ENCODE assay signal across 26 cellular contexts in genomic region chr14:94640721-94641631, GRCh38. TPM values are rescaled to one million over a fixed set of nuclear protein-coding genes. Genes with fewer than 3 reads are reported as not detected.
DNase-seq lines count a peak whose midpoint lies in the region; ATAC-seq and TF ChIP-seq lines count a peak whose summit lies in the region.
"Had no signal": no experiment of that assay in that cellular context is flagged by ENCODE, and none has a peak within 500 bp of the region (broad histone marks: within the 10 kb centered on the region; RNA-seq: fewer than 3 reads in every experiment).

No MANE protein-coding gene starts in this region.

- no CpG with 5 or more reads among the region's 10 CpGs for WGBS in neuronal stem cell (ENCODE audit: extremely low coverage in 2 of 2, insufficient read length in 2 of 2, insufficient replicate concordance in 1 of 2), 2 donors

- H3K27me3 ChIP-seq in neuronal stem cell (ENCODE audit: control insufficient read depth in 3 of 3, insufficient read depth in 3 of 3, low read depth in 1 of 3, low read length in 3 of 3) = no peaks in the 10 kb centered on the region
- H3K27me3 ChIP-seq in upper lobe of right lung = no peaks in the 10 kb centered on the region
- H3K27me3 ChIP-seq: right lobe of liver, vagina had no signal

- no peak overlapping the region for H3K23ac ChIP-seq in neuronal stem cell (ENCODE audit: low read depth, low read length, poor library complexity)

- no peak overlapping the region for H3K9ac ChIP-seq in neuronal stem cell (ENCODE audit: low read depth, low read length, poor library complexity)

- no peak overlapping the region for H3K4me3 ChIP-seq in epithelial cell of esophagus (ENCODE audit: low read length)
- no peak overlapping the region for H3K4me3 ChIP-seq in neuronal stem cell (ENCODE audit: low read length in 2 of 2)
- no peak overlapping the region for H3K4me3 ChIP-seq in upper lobe of right lung
- H3K4me3 ChIP-seq: lung, right lobe of liver, thoracic aorta, vagina had no signal

- H3K18ac ChIP-seq in neuronal stem cell (ENCODE audit: low read length) = peak overlapping the region; percentile 29

- no peak overlapping the region for H3K14ac ChIP-seq in neuronal stem cell (ENCODE audit: low read length)

- H3K27me3 Mint-ChIP-seq in T-cell = peaks cover 8 to 10% of the 10 kb centered on the region in 2 donors

- H3K4me1 ChIP-seq in neuronal stem cell (ENCODE audit: control insufficient read depth in 2 of 2, insufficient read depth in 1 of 2, low read depth in 1 of 2, low read length in 2 of 2) (no peaks in the 10 kb centered on the region), upper lobe of right lung (no peaks in the 10 kb centered on the region)
- H3K4me1 ChIP-seq: vagina had no signal

- H3K4me3 Mint-ChIP-seq in T-cell = no peak overlapping the region
- H3K4me3 Mint-ChIP-seq: activated CD4-positive, alpha-beta T cell treated with anti-CD3 and anti-CD28 coated beads for 36 hours; stimulated activated memory B cell treated with anti-CD40 and anti-IgM and Interleukin-4, amounts not matched to agents 10 μg/mL and 1 μg/mL and 100 μg/mL, for 72 hours; T-helper 1 cell treated with Interleukin-12 subunit alpha and Interleukin-12 subunit beta and Interleukin-4 antibody, amounts not matched to agents 30 μg/mL and 1 μg/mL, for 36 hours had no signal

- no peaks in the 10 kb centered on the region for H3K36me3 Mint-ChIP-seq in T-cell
- H3K36me3 Mint-ChIP-seq: stimulated activated memory B cell treated with anti-CD40 and anti-IgM and Interleukin-4, amounts not matched to agents 10 μg/mL and 1 μg/mL and 100 μg/mL, for 72 hours had no signal

- H2BK120ac ChIP-seq in neuronal stem cell (ENCODE audit: low read depth, low read length) = no peak overlapping the region

- no peak overlapping the region for H2BK5ac ChIP-seq in neuronal stem cell (ENCODE audit: low read length)

- peak overlapping the region; percentile 50 for H2AK5ac ChIP-seq in neuronal stem cell (ENCODE audit: low read depth, low read length)

- H3K27ac Mint-ChIP-seq in T-cell = no peak overlapping the region
- H3K27ac Mint-ChIP-seq: activated CD4-positive, alpha-beta T cell treated with anti-CD3 and anti-CD28 coated beads for 36 hours; stimulated activated memory B cell treated with anti-CD40 and anti-IgM and Interleukin-4, amounts not matched to agents 10 μg/mL and 1 μg/mL and 100 μg/mL, for 72 hours; T-helper 1 cell treated with Interleukin-12 subunit alpha and Interleukin-12 subunit beta and Interleukin-4 antibody, amounts not matched to agents 30 μg/mL and 1 μg/mL, for 36 hours had no signal

- no peak overlapping the region for H2BK12ac ChIP-seq in neuronal stem cell (ENCODE audit: low read length)

- H3K27ac ChIP-seq in neuronal stem cell (replicated peaks; ENCODE audit: low read length) = no peak overlapping the region
- no peak overlapping the region for H3K27ac ChIP-seq in upper lobe of right lung
- H3K27ac ChIP-seq: C4-2B, right lobe of liver, thoracic aorta, vagina had no signal

- H4K91ac ChIP-seq in neuronal stem cell (ENCODE audit: low read depth, low read length, poor library complexity) = no peak overlapping the region

- H4K8ac ChIP-seq in neuronal stem cell (ENCODE audit: low read depth, low read length) = no peak overlapping the region

- H3K79me1 ChIP-seq in neuronal stem cell (ENCODE audit: low read depth, low read length) = no peaks in the 10 kb centered on the region

- ATAC-seq in T-cell (replicated peaks in 1 of 4) (no peak), upper lobe of right lung (no peak), HG02571 (IDR thresholded peaks at IDR 0.05; ENCODE audit: unreplicated experiment) (no peak)
- ATAC-seq: activated CD4-positive, alpha-beta T cell treated with anti-CD3 and anti-CD28 coated beads for 36 hours; right lobe of liver; stimulated activated memory B cell treated with anti-CD40 and anti-IgM and Interleukin-4, amounts not matched to agents 10 μg/mL and 1 μg/mL and 100 μg/mL, for 72 hours had no signal

- H3K4me1 Mint-ChIP-seq in T-cell = no peaks in the 10 kb centered on the region
- H3K4me1 Mint-ChIP-seq: activated CD4-positive, alpha-beta T cell treated with anti-CD3 and anti-CD28 coated beads for 36 hours; stimulated activated memory B cell treated with anti-CD40 and anti-IgM and Interleukin-4, amounts not matched to agents 10 μg/mL and 1 μg/mL and 100 μg/mL, for 72 hours had no signal

- DNase-seq in HPDE6-E6E7 (ENCODE audit: extremely low spot score) = peak; percentile 5
- DNase-seq in M059J (ENCODE audit: low read depth) = peak; percentile 20
- DNase-seq in epithelial cell of esophagus (ENCODE audit: low read depth) = peak; percentile 3
- no peak for DNase-seq in neuronal stem cell (ENCODE audit: low spot score)
- DNase-seq in stimulated activated naive CD4-positive, alpha-beta T cell treated with Interleukin-2 at 50 U/mL for 16 hours (lab: John Stamatoyannopoulos, UW) = no peak
- DNase-seq in T-cell = no peak
- no peak for DNase-seq in upper lobe of right lung
- DNase-seq: activated CD4-positive, alpha-beta T cell treated with anti-CD3 and anti-CD28 coated beads for 36 hours; activated gamma-delta T cell; activated T-cell treated with anti-CD3 and anti-CD28 coated beads, Interleukin-2, amount 50 U/mL, for 1 hour; cerebellar nuclear complex; DMS79 treated with DMSO at 0.1 percent for 48 hours; effector CD4-positive, alpha-beta T cell; kidney glomerular epithelial cell; NCI-H1092 treated with DMSO at 0.1 percent for 48 hours; NCI-H1930; NCI-H526 treated with DMSO at 0.1 percent for 48 hours; stimulated activated CD4-positive, alpha-beta T cell treated with anti-CD3 and anti-CD28 coated beads, Interleukin-4, amount 100 ng/mL, for 4 hours had no signal

- TF ChIP-seq CTCF in epithelial cell of esophagus (IDR thresholded peaks at IDR 0.05; ENCODE audit: insufficient read depth, low read depth, low read length, missing control alignments) (no peak), upper lobe of right lung (IDR thresholded peaks at IDR 0.05) (no peak)

- CTCF ChIA-PET in T-cell (lab: Charles Lee) = no interaction called here

- H3K4ac ChIP-seq in neuronal stem cell (ENCODE audit: low read length) = no peak overlapping the region

- no peaks in the 10 kb centered on the region for H3K9me3 ChIP-seq in neuronal stem cell (replicated peaks in 1 of 2; ENCODE audit: control insufficient read depth in 2 of 2, insufficient read depth in 1 of 2, low read depth in 1 of 2, low read length in 2 of 2)
- H3K9me3 ChIP-seq in upper lobe of right lung = no peaks in the 10 kb centered on the region
- H3K9me3 ChIP-seq: right lobe of liver, thoracic aorta, vagina had no signal

- POLR2A ChIA-PET in T-cell (lab: Charles Lee) = no interaction called here

- no peak overlapping the region for H3K4me2 ChIP-seq in neuronal stem cell (ENCODE audit: insufficient read depth, low read length, poor library complexity, severe bottlenecking)

- peaks cover 0 to 4% (median 2%) of the 10 kb centered on the region in 3 donors for H3K9me3 Mint-ChIP-seq in T-cell
- H3K9me3 Mint-ChIP-seq: T-helper 1 cell treated with Interleukin-12 subunit alpha and Interleukin-12 subunit beta and Interleukin-4 antibody, amounts not matched to agents 30 μg/mL and 1 μg/mL, for 36 hours had no signal

- H2AFZ ChIP-seq in neuronal stem cell (ENCODE audit: low read length) = no peak overlapping the region

- H2BK15ac ChIP-seq in neuronal stem cell (ENCODE audit: low read length) = no peak overlapping the region

- H3K36me3 ChIP-seq in neuronal stem cell (replicated peaks in 1 of 2; ENCODE audit: control insufficient read depth in 2 of 2, insufficient read depth in 2 of 2, low read length in 2 of 2) (no peaks in the 10 kb centered on the region), upper lobe of right lung (no peaks in the 10 kb centered on the region)
- H3K36me3 ChIP-seq: right lobe of liver, thoracic aorta, vagina had no signal

- intact Hi-C loops in upper lobe of right lung (cut with DNase I) = no loop called here

RNA-seq across cellular contexts. Expression of gene SERPINA3, which starts 28.8 kb away (rescaled TPM):
- total RNA-seq in M059J (2014; rRNA removed; shearing (Covaris generic)) = 0.07 and 0.15 TPM in 2 replicates
- polyA plus RNA-seq in neuronal stem cell (2013, experiment 1 of 2) = 0.04 TPM
- polyA plus RNA-seq in neuronal stem cell (2013, experiment 2 of 2) = 0.04 TPM
- 1 to 10 TPM in 3 of 5 donors, not detected in 2; 4.0 to 6.1 (median 4.4) TPM for total RNA-seq in T-cell
- total RNA-seq in upper lobe of right lung = 36.4 TPM
- total RNA-seq: activated CD4-positive, alpha-beta T cell treated with anti-CD3 and anti-CD28 coated beads for 36 hours had no signal

RNA-seq across cellular contexts. Expression of gene SERPINA5, which starts 59.8 kb away (rescaled TPM):
- total RNA-seq in M059J (2014; rRNA removed; shearing (Covaris generic)) = 0.05 TPM in 1 of 2 replicates, not detected in the other
- 2.4 TPM for polyA plus RNA-seq in neuronal stem cell (2013, experiment 1 of 2)
- 2.5 TPM for polyA plus RNA-seq in neuronal stem cell (2013, experiment 2 of 2)
- total RNA-seq in T-cell (1 to 10 TPM in 1 of 5 donors, under 1 TPM in 2, not detected in 2; 0.92 to 1.1 (median 0.99) TPM), upper lobe of right lung (0.41 TPM)
- total RNA-seq: activated CD4-positive, alpha-beta T cell treated with anti-CD3 and anti-CD28 coated beads for 36 hours had no signal

Comparison
In these comparisons a context has a peak if more than half of its experiments do, and no peak if none do; other contexts are left out.
1. DNase-seq: peak in HPDE6-E6E7 (single experiment), M059J (single experiment) and epithelial cell of esophagus (single experiment); none in neuronal stem cell (single experiment), stimulated activated naive CD4-positive, alpha-beta T cell treated with Interleukin-2 at 50 U/mL for 16 hours (single experiment), T-cell (0 of 34) and upper lobe of right lung (single experiment).